14 cellular contexts compared by ENCODE assay signal in the genomic region with DNA sequence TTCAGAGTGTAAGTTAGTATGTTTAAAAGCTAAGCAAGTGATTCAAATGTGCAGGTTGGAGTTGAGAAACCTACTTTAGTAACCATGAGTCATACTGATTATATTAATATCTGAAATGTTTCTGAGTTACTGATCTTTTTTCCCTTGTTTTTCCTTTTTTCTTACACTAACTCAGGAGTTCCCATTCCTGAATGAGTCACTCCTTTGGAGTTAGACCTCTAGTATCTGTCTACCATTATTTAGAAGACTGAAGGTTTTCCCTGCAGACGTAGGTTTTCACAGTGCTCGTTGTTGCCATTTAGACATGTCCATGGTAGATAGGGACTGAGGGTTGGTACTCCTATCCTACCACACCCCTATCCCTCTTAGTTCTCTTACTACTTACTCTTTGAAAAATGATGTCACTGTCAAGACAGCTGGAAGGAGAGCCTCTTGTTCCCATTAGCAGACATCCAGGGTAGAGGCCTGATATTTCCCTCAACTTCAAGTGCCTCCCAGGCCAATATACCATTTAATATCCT. TPM values are rescaled to one million over a fixed set of nuclear protein-coding genes. Genes with fewer than 3 reads are reported as not detected.
DNase-seq lines count a peak whose midpoint lies in the region; ATAC-seq and TF ChIP-seq lines count a peak whose summit lies in the region.
"Had no signal": no experiment of that assay in that cellular context is flagged by ENCODE, and none has a peak within 500 bp of the region (broad histone marks: within the 10 kb centered on the region; RNA-seq: fewer than 3 reads in every experiment).

No MANE protein-coding gene starts in this region.

- no peak for TF ChIP-seq RAD21 in SK-N-SH (IDR thresholded peaks at IDR 0.05; ENCODE audit: low read length)

- no peak for TF ChIP-seq CTCF in SK-N-SH (IDR thresholded peaks at IDR 0.05)
- no peak for TF ChIP-seq CTCF in fibroblast of mammary gland (conservative IDR thresholded peaks at IDR 0.05; ENCODE audit: control insufficient read depth, insufficient read depth, low read depth, low read length)
- TF ChIP-seq CTCF in retinal pigment epithelial cell (conservative IDR thresholded peaks at IDR 0.05; ENCODE audit: low read depth, low read length): no peak

- DNase-seq in GM04503 (ENCODE audit: low read depth) (peak; percentile 27), SK-N-SH (no peak), fibroblast of mammary gland (ENCODE audit: low read depth) (peak; percentile 92), retinal pigment epithelial cell (ENCODE audit: low read depth) (peak; percentile 65), SHP77 treated with DMSO at 0.1 percent for 48 hours (lab: John Stamatoyannopoulos, UW) (no peak), retina (no peak)
- DNase-seq: activated CD8-positive, alpha-beta T cell treated with anti-CD3 and anti-CD28 coated beads, Interleukin-2, amount 10 ng/mL, durations not matched to agents 7 days and 5 days; activated naive CD8-positive, alpha-beta T cell treated with anti-CD3 and anti-CD28 coated beads, Interleukin-2, amount 10 ng/mL, durations not matched to agents 7 days and 5 days; DMS153; gastrocnemius medialis; NCI-H187; ovary had no signal

- H3F3A ChIP-seq in SK-N-SH (replicated peaks; ENCODE audit: insufficient read depth): peaks cover 19% of the 10 kb centered on the region

- WGBS in SK-N-SH (ENCODE audit: low lambda C conversion rate): 26% methylated on average over 2 of the region's 2 CpGs

- H2AFZ ChIP-seq in SK-N-SH (ENCODE audit: low read depth): no peak overlapping the region; the same call in 1 of the 2 replicates

- no peaks in the 10 kb centered on the region for H3K79me2 ChIP-seq in SK-N-SH (ENCODE audit: insufficient read depth)

- no peaks in the 10 kb centered on the region for H4K20me1 ChIP-seq in SK-N-SH (ENCODE audit: insufficient read depth)

- no peak overlapping the region for H3K4me2 ChIP-seq in SK-N-SH

- POLR2A ChIA-PET in SK-N-SH (lab: Yijun Ruan, JAX): no interaction called here

- H3K36me3 ChIP-seq in SK-N-SH (replicated peaks in 1 of 2; ENCODE audit: control insufficient read depth in 1 of 2, insufficient read depth in 2 of 2, low read length in 1 of 2): no peaks in the 10 kb centered on the region
- H3K36me3 ChIP-seq: gastrocnemius medialis, ovary had no signal

- no peak for TF ChIP-seq EP300 in SK-N-SH (IDR thresholded peaks at IDR 0.05; ENCODE audit: borderline replicate concordance in 1 of 2, low read depth in 1 of 2, low read length in 1 of 2)

- H3K4me3 ChIP-seq in SK-N-SH (ENCODE audit: low read depth in 2 of 2, low read length in 1 of 2) (no peak overlapping the region), fibroblast of mammary gland (ENCODE audit: control insufficient read depth, low read depth, low read length) (no peak overlapping the region), retinal pigment epithelial cell (ENCODE audit: low read length) (no peak overlapping the region)
- H3K4me3 ChIP-seq: gastrocnemius medialis, ovary had no signal

- H3K4me1 ChIP-seq in SK-N-SH (ENCODE audit: control insufficient read depth in 1 of 2, insufficient read depth in 2 of 2, low read depth in 1 of 2, low read length in 1 of 2): 0 out of 4 replicates have a peak, but pooled peaks cover 0 to 3% of the 10 kb centered on the region in 2 experiments
- H3K4me1 ChIP-seq: gastrocnemius medialis had no signal

- H3K9me3 ChIP-seq in SK-N-SH: no peaks in the 10 kb centered on the region
- H3K9me3 ChIP-seq: gastrocnemius medialis, ovary had no signal

- H3K27ac ChIP-seq in SK-N-SH (ENCODE audit: low read depth in 2 of 2, low read length in 1 of 2): peak overlapping the region; percentile 36 to 72; a peak in 3 of 4 replicates
- H3K27ac ChIP-seq: gastrocnemius medialis, ovary had no signal

- no peaks in the 10 kb centered on the region for H3K9me2 ChIP-seq in SK-N-SH

- ATAC-seq in HG03432 (IDR thresholded peaks at IDR 0.05; ENCODE audit: unreplicated experiment): no peak
- ATAC-seq in GM18502 (IDR thresholded peaks at IDR 0.05; ENCODE audit: poor library complexity, unreplicated experiment): no peak
- ATAC-seq: activated CD8-positive, alpha-beta T cell treated with anti-CD3 and anti-CD28 coated beads, Interleukin-2, amount 10 ng/mL, durations not matched to agents 7 days and 5 days; gastrocnemius medialis had no signal

- H3K9ac ChIP-seq in SK-N-SH: 0 out of 2 replicates have a peak overlapping the region, but pooled peaks have one; percentile 3

- no peaks in the 10 kb centered on the region for H3K27me3 ChIP-seq in SK-N-SH (ENCODE audit: insufficient read depth)
- H3K27me3 ChIP-seq: gastrocnemius medialis, ovary had no signal

- CTCF ChIA-PET in SK-N-SH (lab: Yijun Ruan, JAX): interaction anchor here (1.2 kb wide), 1 partner anchor 16 kb away, joined by 3 read pairs; no protein-coding TSS in a partner anchor

TF ChIP-seq in SK-N-SH, 30 proteins besides CTCF, POLR2A, EP300 and RAD21:
- no peak for TF ChIP-seq FOXM1 (IDR thresholded peaks at IDR 0.05; ENCODE audit: low read depth)
- peak; percentile 86 for TF ChIP-seq JUND (IDR thresholded peaks at IDR 0.05)
- TF ChIP-seq MAX (IDR thresholded peaks at IDR 0.05; ENCODE audit: low read depth): 0 out of 2 replicates have a peak, but pooled peaks have one; percentile 16
- TF ChIP-seq, protein P1, sequence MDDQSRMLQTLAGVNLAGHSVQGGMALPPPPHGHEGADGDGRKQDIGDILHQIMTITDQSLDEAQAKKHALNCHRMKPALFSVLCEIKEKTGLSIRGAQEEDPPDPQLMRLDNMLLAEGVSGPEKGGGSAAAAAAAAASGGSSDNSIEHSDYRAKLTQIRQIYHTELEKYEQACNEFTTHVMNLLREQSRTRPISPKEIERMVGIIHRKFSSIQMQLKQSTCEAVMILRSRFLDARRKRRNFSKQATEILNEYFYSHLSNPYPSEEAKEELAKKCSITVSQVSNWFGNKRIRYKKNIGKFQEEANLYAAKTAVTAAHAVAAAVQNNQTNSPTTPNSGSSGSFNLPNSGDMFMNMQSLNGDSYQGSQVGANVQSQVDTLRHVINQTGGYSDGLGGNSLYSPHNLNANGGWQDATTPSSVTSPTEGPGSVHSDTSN (IDR thresholded peaks at IDR 0.05): peak; percentile 58
- peak; percentile 88 for TF ChIP-seq FOSL2 (IDR thresholded peaks at IDR 0.05; ENCODE audit: borderline replicate concordance, low read depth)
- no peak for TF ChIP-seq ZBTB33 (IDR thresholded peaks at IDR 0.05; ENCODE audit: borderline replicate concordance, low read depth)
- no peak for TF ChIP-seq RXRA (IDR thresholded peaks at IDR 0.05; ENCODE audit: borderline replicate concordance, low read depth)
- TF ChIP-seq TCF12 (IDR thresholded peaks at IDR 0.05): peak; percentile 31
- TF ChIP-seq USF2 (IDR thresholded peaks at IDR 0.05; ENCODE audit: borderline replicate concordance, low read depth, low read length): no peak
- no peak for TF ChIP-seq MXI1 (IDR thresholded peaks at IDR 0.05; ENCODE audit: low read depth, low read length)
- TF ChIP-seq NFIC (IDR thresholded peaks at IDR 0.05; ENCODE audit: borderline replicate concordance): 0 out of 2 replicates have a peak, but pooled peaks have one; percentile 23
- TF ChIP-seq CHD2 (IDR thresholded peaks at IDR 0.05; ENCODE audit: low read length, partially characterized antibody): no peak
TF ChIP-seq in SK-N-SH: peak in this region for 6.

RNA-seq across cellular contexts. Expression of gene OCLN, which starts 20.2 kb away (rescaled TPM):
- polyA plus RNA-seq in SK-N-SH (2012; rRNA removed): 6.5 and 7.4 TPM in 2 replicates
- 7.2 and 8.0 TPM in 2 replicates for polyA plus RNA-seq in SK-N-SH (2012; cell fraction: cytosol; rRNA removed)
- 3.8 and 10.0 TPM in 2 replicates for polyA plus RNA-seq in SK-N-SH (2012; cell fraction: nucleus; rRNA removed)

RNA-seq across cellular contexts. Expression of gene GTF2H2C, which starts 47.2 kb away (rescaled TPM):
- polyA plus RNA-seq in SK-N-SH (2012; rRNA removed): 23.4 and 24.9 TPM in 2 replicates
- 29.0 and 36.2 TPM in 2 replicates for polyA plus RNA-seq in SK-N-SH (2012; cell fraction: cytosol; rRNA removed)
- polyA plus RNA-seq in SK-N-SH (2012; cell fraction: nucleus; rRNA removed): 15.4 and 28.5 TPM in 2 replicates

Comparison
In these comparisons a context has a peak if more than half of its experiments do, and no peak if none do; other contexts are left out.
1. DNase-seq: peak in GM04503 (single experiment), fibroblast of mammary gland (single experiment) and retinal pigment epithelial cell (single experiment); none in SK-N-SH (single experiment), SHP77 treated with DMSO at 0.1 percent for 48 hours (single experiment) and retina (single experiment).